Comparison of ENCODE assay signal across 28 cellular contexts in the genomic region with DNA sequence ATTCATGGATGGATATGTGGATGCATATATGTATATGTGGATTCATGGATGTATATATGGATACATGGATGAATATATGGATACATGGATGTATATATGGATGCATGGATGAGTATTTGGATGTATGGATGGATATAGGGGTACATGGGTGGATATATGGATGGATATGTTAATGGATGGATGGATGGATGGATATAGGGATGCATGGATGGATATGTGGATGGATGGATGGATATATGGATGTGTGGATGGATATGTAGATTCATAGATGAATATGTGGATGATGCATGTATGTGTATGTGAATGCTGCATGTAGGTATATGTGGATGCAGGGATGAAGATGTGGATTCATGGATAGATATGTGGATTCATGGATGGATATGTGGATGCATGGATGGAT. TPM values are rescaled to one million over a fixed set of nuclear protein-coding genes. Genes with fewer than 3 reads are reported as not detected.
"Had no signal": no experiment of that assay in that cellular context is flagged by ENCODE, and none has a peak within 500 bp of the region (broad histone marks: within the 10 kb centered on the region; RNA-seq: fewer than 3 reads in every experiment).

No MANE protein-coding gene starts in this region.

- H3K9me3 ChIP-seq: esophagus muscularis mucosa, gastroesophageal sphincter, heart left ventricle, left lung, mucosa of descending colon, ovary, psoas muscle, sigmoid colon, spleen, testis, tibial artery had no signal

- ATAC-seq: gastroesophageal sphincter; heart left ventricle; left cardiac atrium; left lung; mucosa of descending colon; naive thymus-derived CD4-positive, alpha-beta T cell; psoas muscle; right cardiac atrium; stimulated activated memory B cell treated with anti-CD40 and anti-IgM and Interleukin-4, amounts not matched to agents 10 μg/mL and 1 μg/mL and 100 μg/mL, for 72 hours; stimulated activated naive CD8-positive, alpha-beta T cell treated with anti-CD3 and anti-CD28 coated beads, Interleukin-15, Interleukin-2, amounts not matched to agents 100 U/mL and 50 U/mL, for 24 hours had no signal

- FAIRE-seq: colon, endothelial cell of umbilical vein, islet of Langerhans had no signal

- H3K4me3 ChIP-seq: esophagus muscularis mucosa, gastroesophageal sphincter, heart left ventricle, left lung, mucosa of descending colon, ovary, psoas muscle, sigmoid colon, spleen, testis, tibial artery had no signal

- H3K27ac ChIP-seq: esophagus muscularis mucosa, foreskin keratinocyte, gastroesophageal sphincter, heart left ventricle, left lung, ovary, sigmoid colon, spleen, testis, tibial artery had no signal

- H3K27me3 ChIP-seq: foreskin keratinocyte, gastroesophageal sphincter, heart left ventricle, ovary, sigmoid colon, testis, tibial artery had no signal

- H3K36me3 ChIP-seq: esophagus muscularis mucosa, gastroesophageal sphincter, heart left ventricle, left lung, ovary, sigmoid colon, spleen, tibial artery had no signal

- DNase-seq: effector memory CD4-positive, alpha-beta T cell; foreskin keratinocyte; heart left ventricle; hippocampal formation; left cardiac atrium; left lung; mesenchymal stem cell; mucosa of descending colon; naive thymus-derived CD4-positive, alpha-beta T cell; occipital lobe; posterior cingulate gyrus; psoas muscle; sigmoid colon; spleen; stimulated activated CD4-positive, alpha-beta T cell treated with anti-CD3 and anti-CD28 coated beads, Interleukin-4, amount 100 ng/mL, for 4 hours; stimulated activated naive CD8-positive, alpha-beta T cell treated with anti-CD3 and anti-CD28 coated beads, Interleukin-15, Interleukin-2, amounts not matched to agents 100 U/mL and 50 U/mL, for 24 hours; substantia nigra; testis; tibial artery had no signal

RNA-seq across cellular contexts. Expression of a gene that starts 53.4 kb away (rescaled TPM):
- polyA plus RNA-seq: naive thymus-derived CD4-positive, alpha-beta T cell; neural cell had no signal
